Comparison of ENCODE assay signal across 8 cellular contexts in the genomic region with DNA sequence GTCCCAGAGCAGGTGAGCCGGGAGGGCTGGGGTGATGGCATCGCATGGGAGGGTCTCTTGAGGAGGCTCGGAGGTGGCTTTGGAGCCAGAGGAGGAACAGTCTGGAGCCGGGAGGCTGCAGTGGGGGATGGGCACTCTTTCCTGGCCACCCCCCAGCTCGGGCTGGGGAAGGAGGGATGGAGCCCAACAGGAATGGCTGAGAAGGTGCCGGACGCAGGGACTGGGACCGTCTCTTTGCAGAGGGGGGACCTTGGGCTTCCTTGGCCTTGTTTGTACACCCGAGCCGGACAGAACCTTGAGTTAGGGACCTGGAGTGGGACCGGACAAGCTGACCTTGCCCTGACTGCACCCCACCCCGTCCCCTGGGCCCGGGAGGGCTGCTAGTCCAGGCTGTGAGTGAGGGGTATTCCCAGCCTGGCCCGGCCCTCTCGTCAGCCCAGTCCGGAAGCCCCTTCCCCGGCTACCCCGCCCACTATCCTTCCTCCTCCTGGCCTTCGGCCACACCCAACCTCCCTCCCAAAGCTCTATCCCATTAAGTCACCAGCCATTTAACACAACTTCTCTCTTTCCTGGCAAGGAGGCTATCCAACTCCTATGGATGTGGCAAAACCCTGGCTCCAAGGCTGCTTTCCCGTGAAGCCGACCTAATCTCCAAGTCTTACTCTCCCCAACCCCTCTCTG. TPM values are rescaled to one million over a fixed set of nuclear protein-coding genes. Genes with fewer than 3 reads are reported as not detected.
DNase-seq lines count a peak whose midpoint lies in the region; ATAC-seq and TF ChIP-seq lines count a peak whose summit lies in the region.

No MANE protein-coding gene starts in this region.

- peak; percentile 30 to 31 for ATAC-seq in gastrocnemius medialis
- ATAC-seq in GM18511 (IDR thresholded peaks at IDR 0.05; ENCODE audit: unreplicated experiment), result no peak
- ATAC-seq in mucosa of descending colon, result no peak
- no peak for ATAC-seq in GM21717 (IDR thresholded peaks at IDR 0.05; ENCODE audit: unreplicated experiment)

- DNase-seq in ELR (ENCODE audit: low read depth), result peak; percentile 28
- DNase-seq in hepatic stellate cell (ENCODE audit: low spot score), result peak; percentile 52
- no peak for DNase-seq in gastrocnemius medialis
- DNase-seq in activated CD4-positive, CD25-positive, alpha-beta regulatory T cell (lab: John Stamatoyannopoulos, UW), result no peak
- DNase-seq in mucosa of descending colon, result no peak

- peaks cover 8 to 23% of the 10 kb centered on the region in 2 donors for H3K4me1 ChIP-seq in gastrocnemius medialis
- peaks cover 28% of the 10 kb centered on the region for H3K4me1 ChIP-seq in mucosa of descending colon (ENCODE audit: low read depth)

- TF ChIP-seq CTCF in WI38 (IDR thresholded peaks at IDR 0.05; ENCODE audit: low read depth, low read length) (no peak), gastrocnemius medialis (IDR thresholded peaks at IDR 0.05 in 4 of 5, conservative IDR thresholded peaks at IDR 0.05 in 1 of 5) (no peak), mucosa of descending colon (IDR thresholded peaks at IDR 0.05) (no peak)

- H3K9me3 ChIP-seq in gastrocnemius medialis (no peaks in the 10 kb centered on the region), mucosa of descending colon (no peaks in the 10 kb centered on the region)

- peak in 1 of 2 donors; percentile 19 for TF ChIP-seq POLR2A in gastrocnemius medialis (IDR thresholded peaks at IDR 0.05)

- peak overlapping the region; percentile 62 to 80 (median 74) for H3K27ac ChIP-seq in gastrocnemius medialis

- in situ Hi-C loops in gastrocnemius medialis (cut with MboI; ENCODE audit: low sequenced_read_pairs in 4 of 4), result no loop called here

- intact Hi-C loops in gastrocnemius medialis (cut with DNase I; ENCODE audit: low total_unique reads), result no loop called here
- intact Hi-C loops in mucosa of descending colon (cut with DNase I, micrococcal nuclease), result no loop called here

- H3K36me3 ChIP-seq in gastrocnemius medialis (peaks cover 3 to 23% of the 10 kb centered on the region in 2 donors), mucosa of descending colon (ENCODE audit: low read depth) (no peaks in the 10 kb centered on the region)

- H3K4me3 ChIP-seq in WI38 (ENCODE audit: low read depth, low read length) (peak overlapping the region; percentile 58), gastrocnemius medialis (peak overlapping the region; percentile 53 to 58 (median 56)), mucosa of descending colon (no peak overlapping the region)

- peaks cover 20 to 21% (median 20%) of the 10 kb centered on the region in 3 donors for H3K27me3 ChIP-seq in gastrocnemius medialis

RNA-seq across cellular contexts. Expression of a gene that starts 0.9 kb away (rescaled TPM):
- total RNA-seq in gastrocnemius medialis (1 to 10 TPM in 1 of 4 donors, under 1 TPM in 2, not detected in 1; 0.36 to 1.2 (median 0.51) TPM), mucosa of descending colon (1 to 10 TPM in 2 of 3 donors, under 1 TPM in 1; 0.72 to 2.3 (median 1.1) TPM)

RNA-seq across cellular contexts. Expression of a gene that starts 19.1 kb away (rescaled TPM):
- total RNA-seq in gastrocnemius medialis (10 to 100 TPM; 19.5 to 28.4 (median 27.4) TPM), mucosa of descending colon (10 to 100 TPM; 22.4 to 26.8 (median 22.6) TPM)

RNA-seq across cellular contexts. Expression of a gene that starts 22.3 kb away (rescaled TPM):
- total RNA-seq in gastrocnemius medialis, result 1 to 10 TPM in 1 of 4 donors, under 1 TPM in 3; 0.15 to 1.1 (median 0.33) TPM
- 1 to 10 TPM in 1 of 3 donors, under 1 TPM in 2; 0.34 to 1.1 (median 0.58) TPM for total RNA-seq in mucosa of descending colon

RNA-seq across cellular contexts. Expression of a gene that starts 34.8 kb away (rescaled TPM):
- 10 to 100 TPM; 31.4 to 61.1 (median 36.6) TPM for total RNA-seq in gastrocnemius medialis
- total RNA-seq in mucosa of descending colon, result 10 to 100 TPM; 79.9 to 81.9 (median 81.4) TPM

RNA-seq across cellular contexts. Expression of a gene that starts 50.2 kb away (rescaled TPM):
- 10 to 100 TPM; 22.3 to 77.3 (median 48.7) TPM for total RNA-seq in gastrocnemius medialis
- total RNA-seq in mucosa of descending colon, result 10 to 100 TPM; 25.0 to 43.6 (median 36.8) TPM

Comparison
In these comparisons a context has a peak if more than half of its experiments do, and no peak if none do; other contexts are left out.
1. DNase-seq: peak in ELR (single experiment) and hepatic stellate cell (single experiment); none in gastrocnemius medialis (0 of 2), activated CD4-positive, CD25-positive, alpha-beta regulatory T cell (0 of 4) and mucosa of descending colon (0 of 3).
2. ATAC-seq: peak in gastrocnemius medialis (2 of 2); none in GM18511 (single experiment), mucosa of descending colon (single experiment) and GM21717 (single experiment).